In the genomic region with DNA sequence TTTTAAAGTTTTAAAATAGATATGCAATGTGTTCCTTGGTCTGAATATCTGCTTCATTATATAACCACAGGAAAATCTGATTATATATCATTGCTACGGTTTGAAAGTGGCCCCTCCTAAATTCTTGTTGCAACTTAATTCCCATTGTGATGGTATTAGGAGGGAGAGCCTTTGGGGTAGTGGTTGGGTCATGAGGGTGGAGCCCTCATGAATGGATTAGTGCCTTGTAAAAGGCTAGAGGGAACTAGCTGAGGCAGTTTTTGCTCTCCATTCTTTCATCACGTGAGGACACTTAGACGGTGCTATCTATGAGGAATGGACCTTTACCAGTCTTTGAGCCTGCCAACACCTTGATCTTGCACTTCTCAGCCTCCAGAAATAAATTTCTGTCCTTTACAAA, we compare ENCODE assay signal across 31 cellular contexts. TPM values are rescaled to one million over a fixed set of nuclear protein-coding genes. Genes with fewer than 3 reads are reported as not detected.
"Had no signal": no experiment of that assay in that cellular context is flagged by ENCODE, and none has a peak within 500 bp of the region (broad histone marks: within the 10 kb centered on the region; RNA-seq: fewer than 3 reads in every experiment).

No MANE protein-coding gene starts in this region.

- DNase-seq: hypothalamus; immature natural killer cell; kidney; left colon; left lung; lower lobe of right lung; mammary epithelial cell; mesenchymal stem cell; naive thymus-derived CD8-positive, alpha-beta T cell; occipital lobe; psoas muscle; stimulated activated CD4-positive, alpha-beta T cell treated with anti-CD3 and anti-CD28 coated beads, Interleukin-12 subunit alpha, Interleukin-12 subunit beta, amount 100 ng/mL, for 4 hours; stimulated activated CD4-positive, alpha-beta T cell treated with anti-CD3 and anti-CD28 coated beads, Interleukin-15, amount 100 ng/mL, for 24 hours; stimulated activated CD4-positive, alpha-beta T cell treated with anti-CD3 and anti-CD28 coated beads, Interleukin-2, amount 100 ng/mL, for 24 hours; stimulated activated CD4-positive, alpha-beta T cell treated with anti-CD3 and anti-CD28 coated beads, Interleukin-4, amount 100 ng/mL, for 1 hour; stimulated activated naive B cell treated with anti-CD40 and anti-IgM and Interleukin-4, amounts not matched to agents 10 μg/mL and 1 μg/mL and 100 μg/mL, for 72 hours; stimulated activated naive CD8-positive, alpha-beta T cell treated with anti-CD3 and anti-CD28 coated beads, Interleukin-15, Interleukin-2, amounts not matched to agents 100 U/mL and 50 U/mL, for 24 hours; stomach; testis; thyroid gland; transverse colon; upper lobe of left lung had no signal

- H3K9me3 ChIP-seq: left lung, lower lobe of right lung, neutrophil, psoas muscle, testis, thyroid gland, transverse colon, upper lobe of left lung, vagina had no signal

- H3K27me3 ChIP-seq: left lung, neutrophil, right atrium auricular region, stomach, testis, thyroid gland, transverse colon, upper lobe of left lung, vagina had no signal

- H3K4me1 Mint-ChIP-seq: immature natural killer cell; naive thymus-derived CD8-positive, alpha-beta T cell; nephron; neural crest cell; stimulated activated naive B cell treated with anti-CD40 and anti-IgM and Interleukin-4, amounts not matched to agents 10 μg/mL and 1 μg/mL and 100 μg/mL, for 72 hours had no signal

- H3K27me3 Mint-ChIP-seq: stimulated activated naive B cell treated with anti-CD40 and anti-IgM and Interleukin-4, amounts not matched to agents 10 μg/mL and 1 μg/mL and 100 μg/mL, for 72 hours had no signal

- H3K4me3 ChIP-seq: left lung, lower lobe of right lung, psoas muscle, right atrium auricular region, skin epidermis, stomach, testis, thyroid gland, transverse colon, upper lobe of left lung, vagina had no signal

- H3K27ac Mint-ChIP-seq: immature natural killer cell; naive thymus-derived CD8-positive, alpha-beta T cell; nephron; stimulated activated naive B cell treated with anti-CD40 and anti-IgM and Interleukin-4, amounts not matched to agents 10 μg/mL and 1 μg/mL and 100 μg/mL, for 72 hours had no signal

- FAIRE-seq: islet of Langerhans, kidney had no signal

- H2AFZ ChIP-seq: parathyroid adenoma had no signal

- H3K79me2 ChIP-seq: parathyroid adenoma had no signal

- H3K4me1 ChIP-seq: left lung, lower lobe of right lung, parathyroid adenoma, psoas muscle, right atrium auricular region, stomach, testis, thyroid gland, transverse colon, upper lobe of left lung, vagina had no signal

- H3K9ac ChIP-seq: parathyroid adenoma had no signal

- H3K27ac ChIP-seq: left lung, lower lobe of right lung, neutrophil, parathyroid adenoma, psoas muscle, right atrium auricular region, skin epidermis, stomach, testis, thyroid gland, transverse colon, upper lobe of left lung, vagina had no signal

- H3K36me3 ChIP-seq: left lung, neutrophil, transverse colon, upper lobe of left lung had no signal

- H3K9me3 Mint-ChIP-seq: stimulated activated naive B cell treated with anti-CD40 and anti-IgM and Interleukin-4, amounts not matched to agents 10 μg/mL and 1 μg/mL and 100 μg/mL, for 72 hours had no signal

- H3K4me3 Mint-ChIP-seq: immature natural killer cell; naive thymus-derived CD8-positive, alpha-beta T cell; nephron; neural crest cell; stimulated activated naive B cell treated with anti-CD40 and anti-IgM and Interleukin-4, amounts not matched to agents 10 μg/mL and 1 μg/mL and 100 μg/mL, for 72 hours had no signal

- ATAC-seq: left colon; left lung; lower lobe of right lung; naive thymus-derived CD8-positive, alpha-beta T cell; psoas muscle; sciatic nerve; stimulated activated naive B cell treated with anti-CD40 and anti-IgM and Interleukin-4, amounts not matched to agents 10 μg/mL and 1 μg/mL and 100 μg/mL, for 72 hours; stimulated activated naive CD8-positive, alpha-beta T cell treated with anti-CD3 and anti-CD28 coated beads, Interleukin-15, Interleukin-2, amounts not matched to agents 100 U/mL and 50 U/mL, for 24 hours had no signal

RNA-seq across cellular contexts. Expression of a gene that starts 7.6 kb away (rescaled TPM):
- polyA plus RNA-seq: immature natural killer cell had no signal
